ENCODE assay signal across 22 cellular contexts in genomic region chr16:66712512-66712911, GRCh38.
"Had no signal": no experiment of that assay in that cellular context is flagged by ENCODE, and none has a peak within 500 bp of the region (broad histone marks: within the 10 kb centered on the region; RNA-seq: fewer than 3 reads in every experiment).

No MANE protein-coding gene starts in this region.

- H3K4me3 Mint-ChIP-seq: activated naive CD8-positive, alpha-beta T cell; activated T-cell treated with anti-CD3 and anti-CD28 coated beads, Interleukin-2, amount 50 U/mL, for 24 hours; nephron progenitor cell; T-helper 2 cell treated with Interferon-gamma antibody and Interleukin-4, amounts not matched to agents 5 μg/mL and 100 μg/mL, for 36 hours had no signal

- H3K36me3 ChIP-seq: right lobe of liver had no signal

- H3K27ac ChIP-seq: coronary artery, esophagus squamous epithelium, parathyroid adenoma, right lobe of liver, VCaP had no signal

- H3K4me1 ChIP-seq: parathyroid adenoma, right lobe of liver had no signal

- H3K27me3 ChIP-seq: esophagus squamous epithelium, gastrocnemius medialis, right lobe of liver had no signal

- DNase-seq: activated CD4-positive, alpha-beta T cell treated with anti-CD3 and anti-CD28 coated beads for 1 hour; activated CD4-positive, alpha-beta T cell treated with anti-CD3 and anti-CD28 coated beads, Interleukin-2, amount 50 U/mL, for 1 hour; activated naive CD4-positive, alpha-beta T cell; activated T-cell treated with anti-CD3 and anti-CD28 coated beads, Interleukin-2, amount 50 U/mL, for 24 hours; amniotic stem cell; cerebellar nuclear complex; esophagus squamous epithelium; left ventricle myocardium superior; mammary epithelial cell; midbrain; nephron progenitor cell; right lobe of liver; small intestine; stimulated activated CD4-positive, alpha-beta T cell treated with anti-CD3 and anti-CD28 coated beads, Interleukin-2, amount 100 ng/mL, for 24 hours; stimulated activated naive CD4-positive, alpha-beta T cell had no signal

- H3K4me3 ChIP-seq: coronary artery, esophagus squamous epithelium, gastrocnemius medialis, right lobe of liver had no signal

- H3K9me3 ChIP-seq: esophagus squamous epithelium, gastrocnemius medialis, right lobe of liver had no signal

- H3K27ac Mint-ChIP-seq: activated naive CD8-positive, alpha-beta T cell; activated T-cell treated with anti-CD3 and anti-CD28 coated beads, Interleukin-2, amount 50 U/mL, for 24 hours; activated T-helper 2 cell treated with anti-CD3 and anti-CD28 coated beads, Interferon-gamma antibody, Interleukin-2, Interleukin-4, amounts not matched to agents 10 μg/mL and 5 μg/mL and 100 μg/mL, durations not matched to agents 14 hours and 24 hours and 36 hours; nephron progenitor cell; T-helper 2 cell treated with Interferon-gamma antibody and Interleukin-4, amounts not matched to agents 5 μg/mL and 100 μg/mL, for 36 hours had no signal

- H3K9me3 Mint-ChIP-seq: activated T-cell treated with anti-CD3 and anti-CD28 coated beads, Interleukin-2, amount 50 U/mL, for 24 hours; activated T-helper 2 cell treated with anti-CD3 and anti-CD28 coated beads, Interferon-gamma antibody, Interleukin-2, Interleukin-4, amounts not matched to agents 10 μg/mL and 5 μg/mL and 100 μg/mL, durations not matched to agents 14 hours and 24 hours and 36 hours; T-helper 2 cell treated with Interferon-gamma antibody and Interleukin-4, amounts not matched to agents 5 μg/mL and 100 μg/mL, for 36 hours had no signal
